9 cellular contexts compared by ENCODE assay signal in the genomic region with DNA sequence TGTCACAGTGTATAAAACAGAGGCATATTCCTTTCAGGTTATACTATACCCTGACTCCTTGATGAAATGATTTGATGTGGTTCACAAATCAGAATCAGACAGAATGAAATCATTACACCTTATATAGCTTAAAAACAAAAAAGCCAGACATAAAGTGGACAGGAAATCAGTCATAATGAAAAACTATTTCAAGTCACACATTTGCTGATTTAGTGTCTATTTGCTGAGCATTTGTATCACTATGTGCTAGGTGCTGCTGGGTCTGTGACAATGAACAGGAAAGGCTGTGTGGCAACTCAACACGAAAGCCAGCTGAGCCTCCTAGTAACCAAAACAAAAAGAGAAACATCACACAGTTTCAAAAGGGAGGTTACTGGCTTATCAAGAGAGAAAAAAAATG.
A peak's percentile ranks its signal among the peaks of the same experiment; 100 is the strongest.
DNase-seq lines count a peak whose midpoint lies in the region; ATAC-seq lines count a peak whose summit lies in the region.
"Had no signal": no experiment of that assay in that cellular context is flagged by ENCODE, and none has a peak within 500 bp of the region (broad histone marks: within the 10 kb centered on the region; RNA-seq: fewer than 3 reads in every experiment).

No MANE protein-coding gene starts in this region.

- intact Hi-C loops in activated naive CD4-positive, alpha-beta T cell treated with anti-CD3 and anti-CD28 coated beads for 36 hours (cut with micrococcal nuclease) = no loop called here

- H3K4me3 Mint-ChIP-seq in activated naive CD4-positive, alpha-beta T cell treated with anti-CD3 and anti-CD28 coated beads for 36 hours = no peak overlapping the region
- no peak overlapping the region for H3K4me3 Mint-ChIP-seq in activated naive CD4-positive, alpha-beta T cell treated with anti-CD3 and anti-CD28 coated beads, Interleukin-2, amount 10 ng/mL, durations not matched to agents 7 days and 5 days
- H3K4me3 Mint-ChIP-seq in immature natural killer cell = peak overlapping the region; percentile 83 to 88 (median 84)

- in situ Hi-C loops in G401 (cut with HindIII; ENCODE audit: low sequenced_read_pairs) = no loop called here

- H3K36me3 Mint-ChIP-seq in activated naive CD4-positive, alpha-beta T cell treated with anti-CD3 and anti-CD28 coated beads for 36 hours (ENCODE audit: low read depth) = no peaks in the 10 kb centered on the region
- H3K36me3 Mint-ChIP-seq in activated naive CD4-positive, alpha-beta T cell treated with anti-CD3 and anti-CD28 coated beads, Interleukin-2, amount 10 ng/mL, durations not matched to agents 7 days and 5 days = no peaks in the 10 kb centered on the region
- peaks cover 7 to 12% (median 8%) of the 10 kb centered on the region in 3 donors for H3K36me3 Mint-ChIP-seq in immature natural killer cell

- no peaks in the 10 kb centered on the region for H3K4me1 Mint-ChIP-seq in activated naive CD4-positive, alpha-beta T cell treated with anti-CD3 and anti-CD28 coated beads for 36 hours (ENCODE audit: low read depth)
- peaks cover 3% of the 10 kb centered on the region for H3K4me1 Mint-ChIP-seq in activated naive CD4-positive, alpha-beta T cell treated with anti-CD3 and anti-CD28 coated beads, Interleukin-2, amount 10 ng/mL, durations not matched to agents 7 days and 5 days
- peaks cover 76 to 91% of the 10 kb centered on the region in 2 donors for H3K4me1 Mint-ChIP-seq in immature natural killer cell

- CTCF ChIA-PET in activated naive CD4-positive, alpha-beta T cell treated with anti-CD3 and anti-CD28 coated beads for 36 hours (lab: Charles Lee) = interaction anchor here (0.6 kb wide), 1 partner anchor 35 kb away, joined by 3 read pairs; no protein-coding TSS in a partner anchor
- CTCF ChIA-PET in activated naive CD4-positive, alpha-beta T cell treated with anti-CD3 and anti-CD28 coated beads, Interleukin-2, amount 10 ng/mL, durations not matched to agents 7 days and 5 days (lab: Charles Lee) = no interaction called here

- no peaks in the 10 kb centered on the region for H3K9me3 Mint-ChIP-seq in activated naive CD4-positive, alpha-beta T cell treated with anti-CD3 and anti-CD28 coated beads for 36 hours
- H3K9me3 Mint-ChIP-seq in activated naive CD4-positive, alpha-beta T cell treated with anti-CD3 and anti-CD28 coated beads, Interleukin-2, amount 10 ng/mL, durations not matched to agents 7 days and 5 days = no peaks in the 10 kb centered on the region
- no peaks in the 10 kb centered on the region for H3K9me3 Mint-ChIP-seq in immature natural killer cell

- no peak overlapping the region for H3K27ac ChIP-seq in substantia nigra (ENCODE audit: low read depth, low read length, poor library complexity, severe bottlenecking)
- H3K27ac ChIP-seq: VCaP had no signal

- ATAC-seq in HG02943 (IDR thresholded peaks at IDR 0.05; ENCODE audit: low read depth, unreplicated experiment) = peak; percentile 81

- peak; percentile 14 for DNase-seq in activated naive CD4-positive, alpha-beta T cell treated with anti-CD3 and anti-CD28 coated beads for 36 hours
- DNase-seq in activated naive CD4-positive, alpha-beta T cell treated with anti-CD3 and anti-CD28 coated beads, Interleukin-2, amount 10 ng/mL, durations not matched to agents 7 days and 5 days = no peak
- DNase-seq in RPMI8226 = peak; percentile 41
- DNase-seq in immature natural killer cell = peak; percentile 86 to 92 (median 91)
- DNase-seq in substantia nigra (lab: John Stamatoyannopoulos, UW) = no peak
- no peak for DNase-seq in G401 (ENCODE audit: low spot score)
- no peak for DNase-seq in activated CD8-positive, alpha-beta memory T cell treated with anti-CD3 and anti-CD28 coated beads, Interleukin-2, amount 50 U/mL, for 4 hours

- peaks cover 13% of the 10 kb centered on the region for H3K27me3 Mint-ChIP-seq in activated naive CD4-positive, alpha-beta T cell treated with anti-CD3 and anti-CD28 coated beads for 36 hours (ENCODE audit: low read depth)
- no peaks in the 10 kb centered on the region for H3K27me3 Mint-ChIP-seq in activated naive CD4-positive, alpha-beta T cell treated with anti-CD3 and anti-CD28 coated beads, Interleukin-2, amount 10 ng/mL, durations not matched to agents 7 days and 5 days
- peaks cover 6 to 16% (median 10%) of the 10 kb centered on the region in 3 donors for H3K27me3 Mint-ChIP-seq in immature natural killer cell (ENCODE audit: low read depth in 3 of 3)

- no peak overlapping the region for H3K27ac Mint-ChIP-seq in activated naive CD4-positive, alpha-beta T cell treated with anti-CD3 and anti-CD28 coated beads for 36 hours
- H3K27ac Mint-ChIP-seq in activated naive CD4-positive, alpha-beta T cell treated with anti-CD3 and anti-CD28 coated beads, Interleukin-2, amount 10 ng/mL, durations not matched to agents 7 days and 5 days = no peak overlapping the region
- H3K27ac Mint-ChIP-seq in immature natural killer cell = peak overlapping the region; percentile 98 to 100 (median 100)

Comparison
In these comparisons a context has a peak if more than half of its experiments do, and no peak if none do; other contexts are left out.
1. DNase-seq: peak in activated naive CD4-positive, alpha-beta T cell treated with anti-CD3 and anti-CD28 coated beads for 36 hours (single experiment), RPMI8226 (single experiment) and immature natural killer cell (3 of 3); none in activated naive CD4-positive, alpha-beta T cell treated with anti-CD3 and anti-CD28 coated beads, Interleukin-2, amount 10 ng/mL, durations not matched to agents 7 days and 5 days (single experiment), substantia nigra (0 of 49), G401 (single experiment) and activated CD8-positive, alpha-beta memory T cell treated with anti-CD3 and anti-CD28 coated beads, Interleukin-2, amount 50 U/mL, for 4 hours (single experiment).
2. H3K27ac Mint-ChIP-seq: peak in immature natural killer cell (6 of 6); none in activated naive CD4-positive, alpha-beta T cell treated with anti-CD3 and anti-CD28 coated beads for 36 hours (single experiment) and activated naive CD4-positive, alpha-beta T cell treated with anti-CD3 and anti-CD28 coated beads, Interleukin-2, amount 10 ng/mL, durations not matched to agents 7 days and 5 days (single experiment).
3. H3K4me3 Mint-ChIP-seq: peak in immature natural killer cell (5 of 5); none in activated naive CD4-positive, alpha-beta T cell treated with anti-CD3 and anti-CD28 coated beads for 36 hours (single experiment) and activated naive CD4-positive, alpha-beta T cell treated with anti-CD3 and anti-CD28 coated beads, Interleukin-2, amount 10 ng/mL, durations not matched to agents 7 days and 5 days (single experiment).